8 cellular contexts compared by ENCODE assay signal in the genomic region with DNA sequence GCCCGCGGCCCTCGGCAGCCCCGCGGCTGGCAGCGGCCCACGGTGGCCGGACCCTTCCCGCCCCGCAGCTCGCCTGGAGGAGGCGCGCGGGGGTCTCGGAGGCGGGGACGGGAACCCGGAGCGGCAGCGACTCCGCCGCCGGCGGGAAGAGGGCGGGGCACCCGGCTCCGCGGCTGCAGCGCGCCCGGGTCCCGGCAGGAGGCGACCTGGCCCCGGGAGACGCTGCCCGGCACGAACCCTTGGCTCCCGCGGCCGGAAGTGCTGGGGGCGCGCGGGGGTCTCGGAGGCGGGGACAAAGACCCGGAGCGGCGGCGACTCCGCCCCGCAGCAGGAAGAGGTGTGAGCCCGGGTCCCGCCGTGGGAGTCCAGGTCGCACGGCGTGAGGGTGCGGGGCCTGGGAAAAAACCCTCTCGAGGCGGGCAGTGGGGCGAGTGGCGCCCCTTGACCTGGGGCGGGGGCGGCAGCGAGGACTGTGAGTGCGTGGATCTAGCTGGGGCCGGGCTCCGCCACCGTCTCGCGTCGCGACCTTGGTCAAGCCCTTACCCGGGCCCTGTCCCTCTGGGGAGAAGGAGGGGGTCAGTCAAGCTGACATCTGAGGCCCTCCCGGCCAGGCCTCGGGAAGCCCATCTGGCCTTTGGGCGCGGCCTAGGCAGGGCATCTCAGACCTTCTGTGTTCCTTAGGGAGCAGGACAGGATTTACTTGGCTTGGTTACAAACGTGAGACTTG. TPM values are rescaled to one million over a fixed set of nuclear protein-coding genes. Genes with fewer than 3 reads are reported as not detected.
A peak's percentile ranks its signal among the peaks of the same experiment; 100 is the strongest.
DNase-seq lines count a peak whose midpoint lies in the region; ATAC-seq and TF ChIP-seq lines count a peak whose summit lies in the region.

A gene (minus strand): TSS at position 151 of the 727 bp plus-strand sequence. CDS start 230 bp downstream, outside the sequence.

- ATAC-seq in HG03135 (IDR thresholded peaks at IDR 0.05; ENCODE audit: unreplicated experiment) (peak; percentile 88), lung (ENCODE audit: insufficient read depth, low FRiP score) (peak; percentile 88)

- POLR2A ChIA-PET in AG04450 (lab: Yijun Ruan, JAX): interaction anchor here (0.9 kb wide), 1 partner anchor 18 kb away, joined by 3 read pairs; a partner anchor contains a TSS
- POLR2A ChIA-PET in activated CD4-positive, alpha-beta memory T cell treated with anti-CD3 and anti-CD28 coated beads, Interleukin-2, amount 10 ng/mL, durations not matched to agents 7 days and 5 days (lab: Charles Lee): interaction anchor here (0.7 to 5.4 kb wide), 8 partner anchors 10 to 306 kb away, joined by 3 to 32 read pairs (median 4); a partner anchor contains a TSS

- H3K36me3 ChIP-seq in ectodermal cell (ENCODE audit: control insufficient read depth, insufficient read depth, low read length): no peaks in the 10 kb centered on the region
- H3K36me3 ChIP-seq in lung (ENCODE audit: control insufficient read depth in 2 of 2, insufficient read depth in 2 of 2, low read length in 2 of 2): no peaks in the 10 kb centered on the region

- H3K27me3 ChIP-seq in AG04450 (ENCODE audit: control insufficient read depth, insufficient read depth, low read length): no peaks in the 10 kb centered on the region
- H3K27me3 ChIP-seq in ectodermal cell (ENCODE audit: control insufficient read depth, insufficient read depth, low read length, poor library complexity, severe bottlenecking): no peaks in the 10 kb centered on the region
- H3K27me3 ChIP-seq in lung (ENCODE audit: control insufficient read depth, insufficient read depth): no peaks in the 10 kb centered on the region

- H3K27me3 Mint-ChIP-seq in activated CD4-positive, alpha-beta memory T cell treated with anti-CD3 and anti-CD28 coated beads, Interleukin-2, amount 10 ng/mL, durations not matched to agents 7 days and 5 days: peaks cover 2% of the 10 kb centered on the region

- no peaks in the 10 kb centered on the region for H3K9me3 Mint-ChIP-seq in activated CD4-positive, alpha-beta memory T cell treated with anti-CD3 and anti-CD28 coated beads, Interleukin-2, amount 10 ng/mL, durations not matched to agents 7 days and 5 days

- peak; percentile 72 for TF ChIP-seq POLR2A in GM18526 (IDR thresholded peaks at IDR 0.05; ENCODE audit: extremely low read depth, insufficient read length)

- no peak within 1 kb of the TSS for H3K27ac Mint-ChIP-seq in activated CD4-positive, alpha-beta memory T cell treated with anti-CD3 and anti-CD28 coated beads, Interleukin-2, amount 10 ng/mL, durations not matched to agents 7 days and 5 days

- H3K4me1 ChIP-seq in ectodermal cell (ENCODE audit: control insufficient read depth, insufficient read depth, low read length) (peaks cover 5% of the 10 kb centered on the region), lung (ENCODE audit: control insufficient read depth in 2 of 2, insufficient read depth in 2 of 2, low read length in 2 of 2) (peaks cover 0 to 5% of the 10 kb centered on the region in 2 donors)

- CTCF ChIA-PET in AG04450 (lab: Charles Lee): interaction anchor here (0.6 to 2.5 kb wide), 12 partner anchors 14 to 291 kb away, joined by 3 to 30 read pairs (median 4); no protein-coding TSS in a partner anchor
- CTCF ChIA-PET in activated CD4-positive, alpha-beta memory T cell treated with anti-CD3 and anti-CD28 coated beads, Interleukin-2, amount 10 ng/mL, durations not matched to agents 7 days and 5 days (lab: Charles Lee): interaction anchor here (0.6 to 7.6 kb wide), 16 partner anchors 11 to 349 kb away, joined by 3 to 74 read pairs (median 5); a partner anchor contains a TSS

- H3K27ac ChIP-seq in AG04450 (ENCODE audit: low read depth, low read length) (no peak within 1 kb of the TSS), ectodermal cell (ENCODE audit: insufficient read depth, low read depth, low read length, poor library complexity, severe bottlenecking) (no peak within 1 kb of the TSS), lung (ENCODE audit: low read depth in 1 of 2, low read length in 1 of 2) (peak within 1 kb of the TSS; percentile 65 to 82)

- H3K4me3 ChIP-seq in AG04450 (ENCODE audit: low read depth, low read length) (peak within 1 kb of the TSS; percentile 74), ectodermal cell (ENCODE audit: insufficient read depth, low read depth, low read length) (peak within 1 kb of the TSS; percentile 74), lung (peak within 1 kb of the TSS; percentile 58)

- peaks cover 23% of the 10 kb centered on the region for H3K4me1 Mint-ChIP-seq in activated CD4-positive, alpha-beta memory T cell treated with anti-CD3 and anti-CD28 coated beads, Interleukin-2, amount 10 ng/mL, durations not matched to agents 7 days and 5 days

- peak; percentile 7 for DNase-seq in AG04450 (ENCODE audit: low read depth, low spot score)
- DNase-seq in NCI-H524 treated with DMSO at 0.1 percent for 48 hours (lab: John Stamatoyannopoulos, UW): peak; percentile 48
- DNase-seq in activated CD4-positive, alpha-beta memory T cell treated with anti-CD3 and anti-CD28 coated beads, Interleukin-2, amount 10 ng/mL, durations not matched to agents 7 days and 5 days: peak; percentile 81
- peak; percentile 55 for DNase-seq in lung (ENCODE audit: low spot score)
- DNase-seq in stimulated activated CD4-positive, alpha-beta T cell treated with anti-CD3 and anti-CD28 coated beads, TNF-alpha, amount 100 ng/mL, for 24 hours (ENCODE audit: low read depth in 3 of 3): peak; percentile 46 to 74 (median 60)

- TF ChIP-seq CTCF in AG04450 (IDR thresholded peaks at IDR 0.05; ENCODE audit: low read depth, low read length) (peak; percentile 48), lung (IDR thresholded peaks at IDR 0.05; ENCODE audit: control extremely low read depth, extremely low read depth) (peak; percentile 49)

- H3K36me3 Mint-ChIP-seq in activated CD4-positive, alpha-beta memory T cell treated with anti-CD3 and anti-CD28 coated beads, Interleukin-2, amount 10 ng/mL, durations not matched to agents 7 days and 5 days (ENCODE audit: low read depth): no peaks in the 10 kb centered on the region

- 0 to 1% methylated on average over 79 of the region's 79 CpGs for WGBS in ectodermal cell, 2 experiments
- 0 to 1% methylated on average over 47 to 79 of the region's 79 CpGs for WGBS in lung, 2 donors

- peak within 1 kb of the TSS; percentile 79 for H3K4me3 Mint-ChIP-seq in activated CD4-positive, alpha-beta memory T cell treated with anti-CD3 and anti-CD28 coated beads, Interleukin-2, amount 10 ng/mL, durations not matched to agents 7 days and 5 days

- H3K9me3 ChIP-seq in AG04450 (ENCODE audit: control insufficient read depth, insufficient read depth, low read length) (no peaks in the 10 kb centered on the region; the same call in 1 of the 2 replicates), ectodermal cell (ENCODE audit: control insufficient read depth, low read length) (no peaks in the 10 kb centered on the region), lung (ENCODE audit: control insufficient read depth in 2 of 2, insufficient read depth in 1 of 2, low read length in 1 of 2) (peaks cover 0 to 3% of the 10 kb centered on the region in 2 donors)

RNA-seq across cellular contexts. Expression of the gene that starts here (rescaled TPM):
- polyA plus RNA-seq in AG04450 (2011; rRNA removed) (2.7 and 3.7 TPM in 2 replicates), lung (1 to 10 TPM in 1 of 2 donors, under 1 TPM in 1; 0.95 to 1.5 TPM)
- 3.3 and 3.9 TPM in 2 replicates for polyA minus RNA-seq in AG04450 (2011; rRNA and poly(A)+ RNA removed)
- 1 to 10 TPM in 1 of 2 experiments, under 1 TPM in 1; 0.91 to 1.1 TPM for total RNA-seq in activated CD4-positive, alpha-beta memory T cell treated with anti-CD3 and anti-CD28 coated beads, Interleukin-2, amount 10 ng/mL, durations not matched to agents 7 days and 5 days
- 61.7 TPM for polyA plus RNA-seq in ectodermal cell (2013, experiment 1 of 4)
- polyA plus RNA-seq in ectodermal cell (2013, experiment 2 of 4): 62.6 TPM
- polyA plus RNA-seq in ectodermal cell (2013, experiment 3 of 4): 43.0 TPM
- 46.6 TPM for polyA plus RNA-seq in ectodermal cell (2013, experiment 4 of 4)
- total RNA-seq in lung: 1 to 10 TPM; 2.8 to 9.8 TPM

Comparison
In these comparisons a context has a peak if more than half of its experiments do, and no peak if none do; other contexts are left out.
1. DNase-seq: peak in every context shown above with its lines; median percentile 81 in activated CD4-positive, alpha-beta memory T cell treated with anti-CD3 and anti-CD28 coated beads, Interleukin-2, amount 10 ng/mL, durations not matched to agents 7 days and 5 days; 60 in stimulated activated CD4-positive, alpha-beta T cell treated with anti-CD3 and anti-CD28 coated beads, TNF-alpha, amount 100 ng/mL, for 24 hours; 55 in lung; 48 in NCI-H524 treated with DMSO at 0.1 percent for 48 hours; 7 in AG04450.
2. H3K27ac ChIP-seq: peak in lung (2 of 2); none in AG04450 (single experiment) and ectodermal cell (single experiment).
3. Peak in every context shown above with its lines, with median percentiles within 50 percentile points of each other: H3K4me3 ChIP-seq.